In genomic region chr12:6444704-6445688, GRCh38 we compare ENCODE assay signal across 12 cellular contexts. TPM values are rescaled to one million over a fixed set of nuclear protein-coding genes. Genes with fewer than 3 reads are reported as not detected.
DNase-seq lines count a peak whose midpoint lies in the region; ATAC-seq and TF ChIP-seq lines count a peak whose summit lies in the region.
"Had no signal": no experiment of that assay in that cellular context is flagged by ENCODE, and none has a peak within 500 bp of the region (broad histone marks: within the 10 kb centered on the region; RNA-seq: fewer than 3 reads in every experiment).

Gene CD27, plus strand, starts transcription at chr12:6444955. Its CDS starts 141 bp downstream, at chr12:6445096.

- H3K4me3 ChIP-seq in upper lobe of right lung: peak within 1 kb of the TSS; percentile 26

- H3K4me1 Mint-ChIP-seq in activated naive CD4-positive, alpha-beta T cell treated with anti-CD3 and anti-CD28 coated beads, Interleukin-2, amount 50 U/mL, for 24 hours: peaks cover 67% of the 10 kb centered on the region

- H3K9me3 Mint-ChIP-seq in activated naive CD4-positive, alpha-beta T cell treated with anti-CD3 and anti-CD28 coated beads, Interleukin-2, amount 50 U/mL, for 24 hours: no peaks in the 10 kb centered on the region

- no peak for DNase-seq in activated naive CD4-positive, alpha-beta T cell treated with anti-CD3 and anti-CD28 coated beads, Interleukin-2, amount 50 U/mL, for 16 hours
- DNase-seq in left colon (peak in 1 of 2 donors; percentile 10), upper lobe of right lung (peak; percentile 42), NCI-H146 treated with DMSO at 0.1 percent for 48 hours (lab: John Stamatoyannopoulos, UW; ENCODE audit: unreplicated experiment) (no peak)
- DNase-seq: NCI-H2029 had no signal

- H3K27ac Mint-ChIP-seq in activated naive CD4-positive, alpha-beta T cell treated with anti-CD3 and anti-CD28 coated beads, Interleukin-2, amount 50 U/mL, for 24 hours: peak within 1 kb of the TSS; percentile 90

- peak within 1 kb of the TSS; percentile 94 for H3K4me3 Mint-ChIP-seq in activated naive CD4-positive, alpha-beta T cell treated with anti-CD3 and anti-CD28 coated beads, Interleukin-2, amount 50 U/mL, for 24 hours

- H3K36me3 ChIP-seq in upper lobe of right lung: no peaks in the 10 kb centered on the region
- H3K36me3 ChIP-seq: neutrophil had no signal

- H3K27ac ChIP-seq in upper lobe of right lung: peak within 1 kb of the TSS; percentile 30
- H3K27ac ChIP-seq: neutrophil had no signal

- no peak for TF ChIP-seq CTCF in upper lobe of right lung (IDR thresholded peaks at IDR 0.05)

- H3K27me3 Mint-ChIP-seq in activated naive CD4-positive, alpha-beta T cell treated with anti-CD3 and anti-CD28 coated beads, Interleukin-2, amount 50 U/mL, for 24 hours: no peaks in the 10 kb centered on the region

- H3K36me3 Mint-ChIP-seq in activated naive CD4-positive, alpha-beta T cell treated with anti-CD3 and anti-CD28 coated beads, Interleukin-2, amount 50 U/mL, for 24 hours: peaks cover 7% of the 10 kb centered on the region

- no peaks in the 10 kb centered on the region for H3K27me3 ChIP-seq in upper lobe of right lung
- H3K27me3 ChIP-seq: neutrophil had no signal

- ATAC-seq in left colon (peak; percentile 9), upper lobe of right lung (peak; percentile 16), GM21723 (IDR thresholded peaks at IDR 0.05; ENCODE audit: unreplicated experiment) (no peak), GM18867 (IDR thresholded peaks at IDR 0.05; ENCODE audit: unreplicated experiment) (no peak)
- ATAC-seq: Panc1 had no signal

- H3K4me1 ChIP-seq in upper lobe of right lung: no peaks in the 10 kb centered on the region

- H3K9me3 ChIP-seq in upper lobe of right lung: no peaks in the 10 kb centered on the region
- H3K9me3 ChIP-seq: neutrophil had no signal

- intact Hi-C loops in T-helper 2 cell treated with Interferon-gamma antibody and Interleukin-4, amounts not matched to agents 100 ng/mL and 5 ng/mL, for 36 hours (cut with micrococcal nuclease): loop anchor here (1.0 to 2.0 kb wide), 3 partner anchors 7 to 26 kb away; partner anchors contain the start of genes TAPBPL and VAMP1
- intact Hi-C loops in left colon (cut with DNase I, micrococcal nuclease) (no loop called here), upper lobe of right lung (cut with DNase I) (no loop called here)

RNA-seq across cellular contexts. Expression of gene CD27, which starts in this region (rescaled TPM):
- total RNA-seq in T-helper 2 cell treated with Interferon-gamma antibody and Interleukin-4, amounts not matched to agents 100 ng/mL and 5 ng/mL, for 36 hours: 59.0 and 60.3 TPM in 2 replicates
- 1 to 10 TPM; 1.3 to 4.4 TPM for total RNA-seq in left colon
- 1.5 TPM for total RNA-seq in upper lobe of right lung
- total RNA-seq: epithelial cell of proximal tubule had no signal

Comparison
In these comparisons a context has a peak if more than half of its experiments do, and no peak if none do; other contexts are left out.
1. RNA of gene CD27 (total RNA-seq): 59.0 to 60.3 TPM in T-helper 2 cell treated with Interferon-gamma antibody and Interleukin-4, amounts not matched to agents 100 ng/mL and 5 ng/mL, for 36 hours; 1.3 to 4.4 TPM in left colon and 1.5 TPM in upper lobe of right lung (single experiment); every median in the first group is over 10 times any median in the second.
2. ATAC-seq: peak in left colon (single experiment) and upper lobe of right lung (single experiment); none in GM21723 (single experiment) and GM18867 (single experiment).